ENCODE assay signal across 8 cellular contexts in the genomic region with DNA sequence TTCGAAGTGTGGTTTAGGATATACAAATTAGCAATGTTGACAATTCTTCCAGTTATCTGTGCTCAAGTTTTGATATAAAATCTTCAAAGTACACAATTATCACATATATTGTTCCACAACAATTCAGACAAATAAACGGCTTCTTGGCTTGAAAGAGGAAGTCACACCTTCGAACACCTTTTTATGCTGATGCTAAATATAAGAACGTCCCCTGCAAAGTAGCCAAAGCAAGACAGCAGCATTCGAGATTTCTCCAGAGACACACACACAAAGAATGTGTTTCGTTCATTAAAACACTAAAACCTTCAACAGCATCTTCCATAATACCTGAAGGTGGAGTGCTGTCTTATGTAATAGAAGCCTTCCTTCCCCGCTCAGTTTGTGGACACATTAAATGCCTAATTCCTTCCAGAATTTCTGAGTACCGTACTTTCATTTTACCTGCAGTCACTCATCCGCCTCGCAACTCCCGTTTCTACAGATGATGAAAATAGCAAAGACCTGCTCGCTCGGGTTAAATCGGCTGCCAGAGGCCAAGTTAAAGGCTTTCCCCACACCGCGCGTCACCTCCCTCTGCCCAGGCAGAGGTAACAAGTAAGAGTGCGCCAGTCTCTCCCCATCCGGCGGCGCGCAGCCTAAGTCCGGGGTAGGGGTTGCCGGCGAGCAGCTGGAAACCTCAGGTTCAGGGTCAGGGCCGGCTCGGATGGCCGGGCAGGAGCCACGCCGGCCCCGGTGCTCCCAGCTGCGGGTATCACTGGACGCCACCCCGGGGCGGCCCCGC. TPM values are rescaled to one million over a fixed set of nuclear protein-coding genes. Genes with fewer than 3 reads are reported as not detected.
DNase-seq lines count a peak whose midpoint lies in the region; ATAC-seq, FAIRE-seq and TF ChIP-seq lines count a peak whose summit lies in the region.

No MANE protein-coding gene starts in this region.

- peaks cover 4% of the 10 kb centered on the region; the same call in 1 of the 2 replicates for H3K9me3 ChIP-seq in NT2/D1 (ENCODE audit: insufficient read depth, low read length)
- H3K9me3 ChIP-seq in left ventricle myocardium inferior (replicated peaks) = no peaks in the 10 kb centered on the region
- no peaks in the 10 kb centered on the region for H3K9me3 ChIP-seq in psoas muscle

- intact Hi-C loops in left ventricle myocardium inferior (cut with micrococcal nuclease) = no loop called here
- intact Hi-C loops in psoas muscle (cut with DNase I) = loop anchor here (2.0 to 5.0 kb wide), 3 partner anchors 36 to 247 kb away; no protein-coding TSS in a partner anchor

- WGBS in psoas muscle, 3 donors = 2 to 4% (median 3%) methylated on average over 34 to 36 of the region's 36 CpGs

- peak overlapping the region; percentile 71 for H3K27ac ChIP-seq in left ventricle myocardium inferior (replicated peaks)
- H3K27ac ChIP-seq in psoas muscle = no peak overlapping the region

- DNase-seq in 8988T = peak; percentile 65
- DNase-seq in GM18507 (ENCODE audit: extremely low spot score, insufficient read length, low read depth) = peak; percentile 28
- peak; percentile 50 for DNase-seq in NT2/D1 (ENCODE audit: low read depth, low spot score)
- DNase-seq in activated naive CD4-positive, alpha-beta T cell treated with anti-CD3 and anti-CD28 coated beads, Interleukin-2, amount 50 U/mL, for 16 hours = peak; percentile 65
- peak; percentile 32 for DNase-seq in left ventricle myocardium inferior
- DNase-seq in psoas muscle = peak; percentile 42 to 58
- no peak for DNase-seq in putamen (ENCODE audit: low spot score)

- H3K9ac ChIP-seq in NT2/D1 (ENCODE audit: insufficient read length, low read depth) = peak overlapping the region; percentile 87

- TF ChIP-seq CTCF in left ventricle myocardium inferior (IDR thresholded peaks at IDR 0.05; ENCODE audit: borderline replicate concordance) = no peak
- TF ChIP-seq CTCF in psoas muscle (IDR thresholded peaks at IDR 0.05) = no peak

- H3K4me3 ChIP-seq in NT2/D1 (ENCODE audit: insufficient read length, low read depth) (peak overlapping the region; percentile 69), left ventricle myocardium inferior (peak overlapping the region; percentile 77), psoas muscle (peak overlapping the region; percentile 78)

- H3K36me3 ChIP-seq in NT2/D1 (ENCODE audit: insufficient read depth, insufficient read length, low read length) (peaks cover 21% of the 10 kb centered on the region), left ventricle myocardium inferior (no peaks in the 10 kb centered on the region), psoas muscle (ENCODE audit: insufficient read depth in 1 of 2, low read depth in 1 of 2) (no peaks in the 10 kb centered on the region)

- H3K27me3 ChIP-seq in NT2/D1 (ENCODE audit: insufficient read depth, insufficient read length) = peaks cover 41% of the 10 kb centered on the region
- peaks cover 94% of the 10 kb centered on the region for H3K27me3 ChIP-seq in left ventricle myocardium inferior (ENCODE audit: low read depth)
- H3K27me3 ChIP-seq in psoas muscle (ENCODE audit: insufficient read depth in 3 of 3, low read length in 2 of 3) = peaks cover 0 to 27% (median 0%) of the 10 kb centered on the region in 3 donors

- ATAC-seq in HG02973 (IDR thresholded peaks at IDR 0.05; ENCODE audit: unreplicated experiment) (peak; percentile 55), psoas muscle (peak; percentile 39 to 65 (median 59))

- H3K4me1 ChIP-seq in NT2/D1 (ENCODE audit: insufficient read depth, insufficient read length) = peaks cover 6% of the 10 kb centered on the region
- H3K4me1 ChIP-seq in left ventricle myocardium inferior = peaks cover 42% of the 10 kb centered on the region
- peaks cover 5% of the 10 kb centered on the region for H3K4me1 ChIP-seq in psoas muscle

- FAIRE-seq in GM18507 (lab: Jason Lieb, UNC) = peak; percentile 66

RNA-seq across cellular contexts. Expression of a gene that starts 0.8 kb away (rescaled TPM):
- total RNA-seq in left ventricle myocardium inferior (9.8 TPM), psoas muscle (10 to 100 TPM in 2 of 4 donors, 1 to 10 TPM in 2; 2.1 to 20.8 (median 8.8) TPM)
- 1 to 10 TPM; 2.1 to 2.7 (median 2.4) TPM for polyA plus RNA-seq in psoas muscle
